ENCODE assay signal across 13 cellular contexts in the genomic region with DNA sequence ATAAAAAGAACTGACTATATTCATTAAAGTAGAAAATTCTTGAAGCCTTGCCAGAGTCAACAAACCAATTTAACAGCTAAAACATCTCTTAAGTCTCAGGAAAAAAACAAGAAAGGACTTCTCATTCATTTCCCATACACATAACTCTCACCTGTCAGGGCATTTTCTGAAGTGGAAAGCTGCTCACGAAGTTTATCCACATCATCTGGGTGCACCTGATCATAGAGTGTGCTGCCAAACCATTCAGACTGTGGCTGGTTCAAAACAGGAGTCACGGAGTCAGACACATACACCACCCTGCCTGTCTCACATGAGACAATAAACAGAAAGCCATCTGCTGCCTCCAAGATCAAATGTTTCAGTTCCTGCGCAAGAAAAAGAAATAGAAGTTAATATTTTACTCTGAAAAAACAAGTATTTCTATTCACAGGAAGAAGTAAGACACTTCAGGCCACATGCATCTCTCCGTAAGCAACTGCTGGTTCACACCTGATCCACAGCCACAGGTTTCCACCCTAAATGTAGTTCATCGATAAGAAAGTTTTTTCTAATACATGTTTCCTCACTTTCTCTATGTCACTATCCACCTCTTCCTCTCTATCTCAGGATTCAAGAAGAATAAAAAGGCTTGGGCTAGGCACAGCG.
A peak's percentile ranks its signal among the peaks of the same experiment; 100 is the strongest.
DNase-seq lines count a peak whose midpoint lies in the region; ATAC-seq and TF ChIP-seq lines count a peak whose summit lies in the region.
"Had no signal": no experiment of that assay in that cellular context is flagged by ENCODE, and none has a peak within 500 bp of the region (broad histone marks: within the 10 kb centered on the region; RNA-seq: fewer than 3 reads in every experiment).

No MANE protein-coding gene starts in this region.

- peak overlapping the region; percentile 32 for H3K27ac ChIP-seq in 22Rv1
- H3K27ac ChIP-seq: GM23248, neutrophil had no signal

- TF ChIP-seq CTCF in 22Rv1 (IDR thresholded peaks at IDR 0.05) = no peak

- ATAC-seq in HG02870 (IDR thresholded peaks at IDR 0.05; ENCODE audit: unreplicated experiment) = no peak
- no peak for ATAC-seq in HG02852 (IDR thresholded peaks at IDR 0.05; ENCODE audit: unreplicated experiment)

- peak; percentile 14 for DNase-seq in GM19238 (ENCODE audit: insufficient read length, low spot score)
- peak; percentile 66 for DNase-seq in NCI-H1694 treated with DMSO at 0.1 percent for 48 hours (lab: John Stamatoyannopoulos, UW)
- DNase-seq in iris pigment epithelial cell (ENCODE audit: low read depth) = peak; percentile 36
- no peak for DNase-seq in NAMALWA (ENCODE audit: low spot score)
- no peak for DNase-seq in activated CD4-positive, alpha-beta T cell treated with anti-CD3 and anti-CD28 coated beads, Interleukin-2, amount 50 U/mL, for 4 hours
- DNase-seq: activated CD4-positive, alpha-beta T cell treated with anti-CD3 and anti-CD28 coated beads, Interleukin-2, amount 10 ng/mL, durations not matched to agents 7 days and 5 days; GM23248; NCI-H2081 treated with DMSO at 0.1 percent for 48 hours; stimulated activated CD4-positive, alpha-beta T cell treated with anti-CD3 and anti-CD28 coated beads, Interleukin-4, amount 100 ng/mL, for 1 hour had no signal

Comparison
In these comparisons a context has a peak if more than half of its experiments do, and no peak if none do; other contexts are left out.
1. DNase-seq: peak in GM19238 (single experiment), NCI-H1694 treated with DMSO at 0.1 percent for 48 hours (single experiment) and iris pigment epithelial cell (single experiment); none in NAMALWA (single experiment) and activated CD4-positive, alpha-beta T cell treated with anti-CD3 and anti-CD28 coated beads, Interleukin-2, amount 50 U/mL, for 4 hours (0 of 2).